8 cellular contexts compared by ENCODE assay signal in genomic region chr6:13924146-13924948, GRCh38. TPM values are rescaled to one million over a fixed set of nuclear protein-coding genes. Genes with fewer than 3 reads are reported as not detected.
DNase-seq lines count a peak whose midpoint lies in the region; ATAC-seq and TF ChIP-seq lines count a peak whose summit lies in the region.

No MANE protein-coding gene starts in this region.

- H3K27me3 ChIP-seq in SJSA1 (replicated peaks) (peaks cover 8% of the 10 kb centered on the region), breast epithelium (peaks cover 0 to 37% of the 10 kb centered on the region in 2 donors)

- TF ChIP-seq CTCF in breast epithelium (IDR thresholded peaks at IDR 0.05) = no peak

- H3K27ac ChIP-seq in SJSA1 = peak overlapping the region; percentile 50
- no peak overlapping the region for H3K27ac ChIP-seq in breast epithelium

- intact Hi-C loops in breast epithelium (cut with DNase I; ENCODE audit: low total_unique reads) = no loop called here

- DNase-seq in Caki2 (ENCODE audit: low read depth) (peak; percentile 21), HuH-7 (ENCODE audit: low spot score) (peak; percentile 26), SJSA1 (ENCODE audit: low read depth in 1 of 2, low spot score in 2 of 2) (peak; percentile 51 to 54), breast epithelium (ENCODE audit: low spot score in 2 of 2) (peak in 1 of 2 donors; percentile 55), islet precursor cell (peak; percentile 79)
- peak; percentile 34 for DNase-seq in stimulated activated naive B cell treated with anti-CD40 and anti-IgM and Interleukin-4, amounts not matched to agents 10 μg/mL and 1 μg/mL and 100 μg/mL, for 72 hours

- H3K36me3 ChIP-seq in SJSA1 (no peaks in the 10 kb centered on the region), breast epithelium (no peaks in the 10 kb centered on the region)

- no peaks in the 10 kb centered on the region for H3K36me3 Mint-ChIP-seq in stimulated activated naive B cell treated with anti-CD40 and anti-IgM and Interleukin-4, amounts not matched to agents 10 μg/mL and 1 μg/mL and 100 μg/mL, for 72 hours

- peaks cover 38 to 39% of the 10 kb centered on the region in 2 donors for H3K27me3 Mint-ChIP-seq in stimulated activated naive B cell treated with anti-CD40 and anti-IgM and Interleukin-4, amounts not matched to agents 10 μg/mL and 1 μg/mL and 100 μg/mL, for 72 hours

- in situ Hi-C loops in Caki2 (cut with HindIII; ENCODE audit: low pct_unique_long_range_greater_than_20kb, low sequenced_read_pairs) = no loop called here

- H3K4me1 ChIP-seq in SJSA1 (replicated peaks) (peaks cover 22% of the 10 kb centered on the region), breast epithelium (no peaks in the 10 kb centered on the region)

- no peaks in the 10 kb centered on the region for H3K9me3 ChIP-seq in SJSA1 (replicated peaks)
- no peaks in the 10 kb centered on the region for H3K9me3 ChIP-seq in breast epithelium

- peaks cover 13 to 16% of the 10 kb centered on the region in 2 donors for H3K4me1 Mint-ChIP-seq in stimulated activated naive B cell treated with anti-CD40 and anti-IgM and Interleukin-4, amounts not matched to agents 10 μg/mL and 1 μg/mL and 100 μg/mL, for 72 hours

- no peaks in the 10 kb centered on the region for H3K9me3 Mint-ChIP-seq in stimulated activated naive B cell treated with anti-CD40 and anti-IgM and Interleukin-4, amounts not matched to agents 10 μg/mL and 1 μg/mL and 100 μg/mL, for 72 hours

- no peak for TF ChIP-seq POLR2A in breast epithelium (IDR thresholded peaks at IDR 0.05)

- peak overlapping the region; percentile 70 for H3K27ac Mint-ChIP-seq in stimulated activated naive B cell treated with anti-CD40 and anti-IgM and Interleukin-4, amounts not matched to agents 10 μg/mL and 1 μg/mL and 100 μg/mL, for 72 hours

- H3K4me3 Mint-ChIP-seq in stimulated activated naive B cell treated with anti-CD40 and anti-IgM and Interleukin-4, amounts not matched to agents 10 μg/mL and 1 μg/mL and 100 μg/mL, for 72 hours = peak overlapping the region; percentile 87 to 89

- H3K4me3 ChIP-seq in SJSA1 (peak overlapping the region; percentile 49), breast epithelium (peak overlapping the region; percentile 37 to 64 (median 50))

- ATAC-seq in stimulated activated naive B cell treated with anti-CD40 and anti-IgM and Interleukin-4, amounts not matched to agents 10 μg/mL and 1 μg/mL and 100 μg/mL, for 72 hours (replicated peaks) = peak; percentile 55 to 87
- ATAC-seq in HG02610 (IDR thresholded peaks at IDR 0.05; ENCODE audit: unreplicated experiment) (no peak), HG02884 (IDR thresholded peaks at IDR 0.05; ENCODE audit: unreplicated experiment) (no peak)

RNA-seq across cellular contexts. Expression of gene RNF182, which starts 0.4 kb away (rescaled TPM):
- total RNA-seq in Caki2 (2014; rRNA removed; shearing (Covaris generic); ENCODE audit: low replicate concordance) = 0.10 TPM in 1 of 2 replicates, not detected in the other
- total RNA-seq in SJSA1 (2014; rRNA removed; shearing (Covaris generic)) = 3.1 and 7.2 TPM in 2 replicates
- 1 to 10 TPM in 1 of 3 donors, under 1 TPM in 2; 0.66 to 1.5 (median 0.80) TPM for total RNA-seq in breast epithelium

Comparison
In these comparisons a context has a peak if more than half of its experiments do, and no peak if none do; other contexts are left out.
1. ATAC-seq: peak in stimulated activated naive B cell treated with anti-CD40 and anti-IgM and Interleukin-4, amounts not matched to agents 10 μg/mL and 1 μg/mL and 100 μg/mL, for 72 hours (2 of 2); none in HG02610 (single experiment) and HG02884 (single experiment).